19 cellular contexts compared by ENCODE assay signal in genomic region chr2:36425771-36426340, GRCh38.
DNase-seq lines count a peak whose midpoint lies in the region; ATAC-seq and TF ChIP-seq lines count a peak whose summit lies in the region.
"Had no signal": no experiment of that assay in that cellular context is flagged by ENCODE, and none has a peak within 500 bp of the region (broad histone marks: within the 10 kb centered on the region; RNA-seq: fewer than 3 reads in every experiment).

No MANE protein-coding gene starts in this region.

- H3K4me3 Mint-ChIP-seq in activated CD4-positive, alpha-beta T cell treated with anti-CD3 and anti-CD28 coated beads for 36 hours: no peak overlapping the region
- H3K4me3 Mint-ChIP-seq: GM23338 had no signal

- H3K4me1 Mint-ChIP-seq in activated CD4-positive, alpha-beta T cell treated with anti-CD3 and anti-CD28 coated beads for 36 hours: no peaks in the 10 kb centered on the region

- CTCF ChIA-PET in activated CD4-positive, alpha-beta T cell treated with anti-CD3 and anti-CD28 coated beads for 36 hours (lab: Charles Lee): interaction anchor here (1.1 kb wide), 1 partner anchor 9 kb away, joined by 3 read pairs; no protein-coding TSS in a partner anchor

- no peaks in the 10 kb centered on the region for H3K36me3 Mint-ChIP-seq in activated CD4-positive, alpha-beta T cell treated with anti-CD3 and anti-CD28 coated beads for 36 hours (ENCODE audit: low read depth)

- H3K27ac ChIP-seq in GM23248 (peak overlapping the region; percentile 30), coronary artery (peak overlapping the region; percentile 1 to 9)
- H3K27ac ChIP-seq: C4-2B had no signal

- peaks cover 60% of the 10 kb centered on the region for H4K20me1 ChIP-seq in GM23248 (ENCODE audit: insufficient read depth)

- H3K9me2 ChIP-seq in GM23248 (ENCODE audit: insufficient read depth): no peaks in the 10 kb centered on the region

- WGBS in GM23248 (ENCODE audit: low coverage in 1 of 2, low lambda C conversion rate in 2 of 2, missing lambda C conversion rate in 2 of 2), 2 experiments: 44 to 47% methylated on average over 3 of the region's 3 CpGs

- H3F3A ChIP-seq in GM23248 (ENCODE audit: insufficient read depth): peaks cover 99% of the 10 kb centered on the region

- no peaks in the 10 kb centered on the region for H3K27me3 ChIP-seq in GM23248 (replicated peaks; ENCODE audit: insufficient read depth)
- no peaks in the 10 kb centered on the region for H3K27me3 ChIP-seq in BE2C

- no peak overlapping the region for H2AFZ ChIP-seq in GM23248
- H2AFZ ChIP-seq: GM23338 had no signal

- H3K79me2 ChIP-seq in GM23248 (ENCODE audit: insufficient read depth): peaks cover 100% of the 10 kb centered on the region

- H3K4me3 ChIP-seq in GM23248 (no peak overlapping the region), coronary artery (no peak overlapping the region), foreskin fibroblast (ENCODE audit: low read depth in 1 of 2, low read length in 2 of 2) (no peak overlapping the region), BE2C (ENCODE audit: low read depth, low read length) (no peak overlapping the region)
- H3K4me3 ChIP-seq: GM23338, K562 had no signal

- DNase-seq in AG20443 (ENCODE audit: low spot score) (peak; percentile 40), GM23248 (peak; percentile 60), coronary artery (ENCODE audit: low spot score) (no peak), foreskin fibroblast (peak; percentile 60 to 81), BE2C (no peak), NCI-H128 (lab: John Stamatoyannopoulos, UW; ENCODE audit: unreplicated experiment) (no peak), cerebellar cortex (ENCODE audit: low spot score) (no peak)
- no peak for DNase-seq in activated CD4-positive, alpha-beta T cell treated with anti-CD3 and anti-CD28 coated beads for 36 hours
- DNase-seq: DND-41, HCEC 1CT, NCI-H1417, NCI-H187, NCI-H2107, NCI-H510A, NCI-H748 treated with DMSO at 0.1 percent for 48 hours, Right ventricle myocardium superior had no signal

- in situ Hi-C loops in GM23248 (cut with MboI): no loop called here

- H3K4me1 ChIP-seq in GM23248 (ENCODE audit: insufficient read depth) (peaks cover 61% of the 10 kb centered on the region), BE2C (no peaks in the 10 kb centered on the region)

- POLR2A ChIA-PET in activated CD4-positive, alpha-beta T cell treated with anti-CD3 and anti-CD28 coated beads for 36 hours (lab: Charles Lee): no interaction called here

- no peak overlapping the region for H3K9ac ChIP-seq in GM23248

- H3K27me3 Mint-ChIP-seq in activated CD4-positive, alpha-beta T cell treated with anti-CD3 and anti-CD28 coated beads for 36 hours: no peaks in the 10 kb centered on the region

- no peak overlapping the region for H3K4me2 ChIP-seq in GM23248 (ENCODE audit: unreplicated experiment)
- H3K4me2 ChIP-seq: GM23338 had no signal

- H3K36me3 ChIP-seq in GM23248 (ENCODE audit: low read depth) (peaks cover 32% of the 10 kb centered on the region; the same call in 1 of the 2 replicates), BE2C (no peaks in the 10 kb centered on the region)

- intact Hi-C loops in activated CD4-positive, alpha-beta T cell treated with anti-CD3 and anti-CD28 coated beads for 36 hours (cut with DNase I, micrococcal nuclease): no loop called here

- no peak overlapping the region for H3K27ac Mint-ChIP-seq in activated CD4-positive, alpha-beta T cell treated with anti-CD3 and anti-CD28 coated beads for 36 hours
- H3K27ac Mint-ChIP-seq: GM23338 had no signal

- ATAC-seq in activated CD4-positive, alpha-beta T cell treated with anti-CD3 and anti-CD28 coated beads for 36 hours: no peak
- ATAC-seq: GM23338, K562 had no signal

- TF ChIP-seq CTCF in coronary artery (IDR thresholded peaks at IDR 0.05) (no peak), foreskin fibroblast (IDR thresholded peaks at IDR 0.05; ENCODE audit: low read depth, low read length) (no peak), BE2C (IDR thresholded peaks at IDR 0.05; ENCODE audit: low read depth, low read length) (no peak)

- H3K9me3 ChIP-seq in GM23248 (ENCODE audit: low read depth): no peaks in the 10 kb centered on the region
- H3K9me3 ChIP-seq in BE2C: no peaks in the 10 kb centered on the region

- H3K9me3 Mint-ChIP-seq in activated CD4-positive, alpha-beta T cell treated with anti-CD3 and anti-CD28 coated beads for 36 hours (ENCODE audit: low read depth): no peaks in the 10 kb centered on the region
- H3K9me3 Mint-ChIP-seq: GM23338 had no signal

Comparison
In these comparisons a context has a peak if more than half of its experiments do, and no peak if none do; other contexts are left out.
1. DNase-seq: peak in AG20443 (single experiment), GM23248 (single experiment) and foreskin fibroblast (2 of 2); none in coronary artery (single experiment), BE2C (single experiment), activated CD4-positive, alpha-beta T cell treated with anti-CD3 and anti-CD28 coated beads for 36 hours (single experiment), NCI-H128 (single experiment) and cerebellar cortex (single experiment).